7 cellular contexts compared by ENCODE assay signal in genomic region chr18:22169011-22169888, GRCh38. TPM values are rescaled to one million over a fixed set of nuclear protein-coding genes. Genes with fewer than 3 reads are reported as not detected.
DNase-seq lines count a peak whose midpoint lies in the region; ATAC-seq, FAIRE-seq and TF ChIP-seq lines count a peak whose summit lies in the region.

TSS of gene GATA6 (plus strand) at chr18:22169589. CDS start at chr18:22171145, 1,556 bp downstream.

- peak within 1 kb of the TSS; percentile 61 for H3K27ac ChIP-seq in HUES48 (ENCODE audit: low read depth, low read length)
- H3K27ac ChIP-seq in hepatocyte = peak within 1 kb of the TSS; percentile 100

- intact Hi-C loops in sciatic nerve (cut with DNase I) = no loop called here

- H4K20me1 ChIP-seq in hepatocyte (ENCODE audit: insufficient read depth, poor library complexity, severe bottlenecking) = peaks cover 43% of the 10 kb centered on the region

- TF ChIP-seq CTCF in GM12865 (IDR thresholded peaks at IDR 0.05; ENCODE audit: insufficient read depth, low read depth, low read length, missing control alignments) (peak; percentile 7), hepatocyte (IDR thresholded peaks at IDR 0.05; ENCODE audit: poor library complexity) (peak; percentile 53)

- H3K79me2 ChIP-seq in hepatocyte = peaks cover 88% of the 10 kb centered on the region

- H3K27me3 ChIP-seq in HUES48 (ENCODE audit: control insufficient read depth, insufficient read depth, low read length) (peaks cover 95% of the 10 kb centered on the region), hepatocyte (no peaks in the 10 kb centered on the region)

- peak; percentile 78 for ATAC-seq in sciatic nerve

- H3K9me3 ChIP-seq in HUES48 (ENCODE audit: control insufficient read depth, insufficient read depth, low read length) (no peaks in the 10 kb centered on the region; the same call in 1 of the 2 replicates), hepatocyte (ENCODE audit: low read depth) (no peaks in the 10 kb centered on the region)

- peak within 1 kb of the TSS; percentile 30 for H2AFZ ChIP-seq in hepatocyte

- under 1% methylated on average over 31 of the region's 87 CpGs for WGBS in hepatocyte (ENCODE audit: low lambda C conversion rate, missing lambda C conversion rate)

- peak within 1 kb of the TSS; percentile 85 for H3K4me2 ChIP-seq in hepatocyte

- H3K4me3 ChIP-seq in GM12865 (ENCODE audit: low read depth, low read length) = peak within 1 kb of the TSS; percentile 59
- peak within 1 kb of the TSS; percentile 64 for H3K4me3 ChIP-seq in HUES48 (ENCODE audit: low read depth, low read length)
- H3K4me3 ChIP-seq in hepatocyte = peak within 1 kb of the TSS; percentile 98

- H3K4me1 ChIP-seq in HUES48 (ENCODE audit: control insufficient read depth, insufficient read depth, low read length) (peaks cover 17% of the 10 kb centered on the region), hepatocyte (ENCODE audit: insufficient read depth) (peaks cover 7% of the 10 kb centered on the region)

- H3K9me2 ChIP-seq in hepatocyte (replicated peaks; ENCODE audit: insufficient read depth) = no peaks in the 10 kb centered on the region

- no peak for FAIRE-seq in RCC 7860 (lab: Jason Lieb, UNC)

- no peak within 1 kb of the TSS for H3K9ac ChIP-seq in HUES48 (ENCODE audit: low read depth, low read length)

- DNase-seq in GM12865 (ENCODE audit: low read depth) (peak; percentile 63), RCC 7860 (ENCODE audit: low spot score) (peak; percentile 91), astrocyte of the hippocampus (ENCODE audit: low read depth, low spot score) (peak; percentile 97), hepatocyte (ENCODE audit: low spot score) (peak; percentile 96), sciatic nerve (ENCODE audit: low spot score) (peak; percentile 77), hippocampal formation (lab: John Stamatoyannopoulos, UW) (no peak)

- no peaks in the 10 kb centered on the region for H3K36me3 ChIP-seq in HUES48 (ENCODE audit: control insufficient read depth, insufficient read depth, low read length)
- H3K36me3 ChIP-seq in hepatocyte (replicated peaks; ENCODE audit: insufficient read depth, low read depth) = no peaks in the 10 kb centered on the region

RNA-seq across cellular contexts. Expression of gene GATA6, which starts in this region (rescaled TPM):
- 122 and 125 TPM in 2 replicates for total RNA-seq in hepatocyte
- 116 and 128 TPM in 2 replicates for polyA plus RNA-seq in hepatocyte
- 5.3 TPM for total RNA-seq in sciatic nerve

Comparison
In these comparisons a context has a peak if more than half of its experiments do, and no peak if none do; other contexts are left out.
1. RNA of gene GATA6 (total RNA-seq): 122 to 125 TPM in hepatocyte; 5.3 TPM in sciatic nerve (single experiment); every median in the first group is over 10 times any median in the second.
2. DNase-seq: peak in GM12865 (single experiment), RCC 7860 (single experiment), astrocyte of the hippocampus (single experiment), hepatocyte (single experiment) and sciatic nerve (single experiment); none in hippocampal formation (0 of 2).
3. Peak in every context shown above with its lines, with median percentiles within 50 percentile points of each other: H3K4me3 ChIP-seq.